In genomic region chr4:5622596-5622995, GRCh38 we compare ENCODE assay signal across 8 cellular contexts.
"Had no signal": no experiment of that assay in that cellular context is flagged by ENCODE, and none has a peak within 500 bp of the region (broad histone marks: within the 10 kb centered on the region; RNA-seq: fewer than 3 reads in every experiment).

No MANE protein-coding gene starts in this region.

- FAIRE-seq: G401.6, GM12878, GM12891, GM12892, GM18507, GM19239 had no signal

- H3K4me3 ChIP-seq: GM12878 had no signal

- DNase-seq: GDM1, GF-D8 had no signal
